In the genomic region with DNA sequence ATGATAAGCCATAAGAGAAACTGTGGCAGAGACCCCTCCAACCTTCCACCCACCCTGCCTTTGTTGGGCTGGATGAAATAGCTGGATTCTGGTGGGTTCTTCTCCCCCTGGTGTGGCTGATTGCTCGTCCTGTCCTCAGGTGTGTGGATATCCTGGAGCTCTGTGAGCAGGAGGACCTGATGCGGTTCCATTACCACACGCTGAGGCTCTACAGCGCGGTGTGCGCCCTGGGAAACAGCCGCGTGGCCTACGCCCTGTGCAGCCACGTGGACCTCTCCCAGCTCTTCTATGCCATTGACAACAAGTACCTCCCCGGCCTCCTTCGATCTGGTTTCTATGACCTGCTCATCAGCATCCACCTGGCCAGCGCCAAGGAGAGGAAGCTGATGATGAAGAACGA, we compare ENCODE assay signal across 17 cellular contexts.
DNase-seq lines count a peak whose midpoint lies in the region; ATAC-seq and TF ChIP-seq lines count a peak whose summit lies in the region.
"Had no signal": no experiment of that assay in that cellular context is flagged by ENCODE, and none has a peak within 500 bp of the region (broad histone marks: within the 10 kb centered on the region; RNA-seq: fewer than 3 reads in every experiment).

No MANE protein-coding gene starts in this region.

- H3K27ac Mint-ChIP-seq in activated naive CD4-positive, alpha-beta T cell treated with anti-CD3 and anti-CD28 coated beads for 36 hours, result no peak overlapping the region
- H3K27ac Mint-ChIP-seq: B cell; CD4-positive, alpha-beta T cell; CD8-positive, alpha-beta T cell had no signal

- no peak overlapping the region for H4K91ac ChIP-seq in IMR-90 (ENCODE audit: insufficient read depth, low read depth, low read length)

- no peaks in the 10 kb centered on the region for H3K27me3 ChIP-seq in IMR-90 (ENCODE audit: control insufficient read depth, insufficient read depth, low read length)
- no peaks in the 10 kb centered on the region for H3K27me3 ChIP-seq in osteoblast (ENCODE audit: insufficient read depth, low read length)
- H3K27me3 ChIP-seq in aorta (ENCODE audit: control insufficient read depth in 1 of 2, insufficient read depth in 2 of 2, low read length in 1 of 2), result no peaks in the 10 kb centered on the region
- H3K27me3 ChIP-seq: BLaER1 treated with 17β-estradiol and CSF1 and Interleukin-3, amounts not matched to agents 10 nM and 100 nM had no signal

- no peak overlapping the region for H3K18ac ChIP-seq in IMR-90 (ENCODE audit: low read depth, low read length)

- ATAC-seq in IMR-90 (ENCODE audit: low read depth) (no peak), aorta (ENCODE audit: low FRiP score) (peak; percentile 31)
- ATAC-seq: A549; CD8-positive, alpha-beta T cell had no signal

- H3K4ac ChIP-seq in IMR-90 (ENCODE audit: low read depth, low read length), result no peak overlapping the region

- DNase-seq in IMR-90 (no peak), osteoblast (ENCODE audit: insufficient read length, low spot score, missing footprints) (peak; percentile 67), aorta (no peak)
- no peak for DNase-seq in activated CD4-positive, alpha-beta T cell treated with anti-CD3 and anti-CD28 coated beads for 1 hour
- no peak for DNase-seq in activated naive CD4-positive, alpha-beta T cell treated with anti-CD3 and anti-CD28 coated beads for 36 hours
- DNase-seq: AML-193; Caco-2; Calu3; CD4-positive, alpha-beta T cell; CD8-positive, alpha-beta T cell; DMS79 treated with DMSO at 0.1 percent for 48 hours; GF-D8 had no signal

- H2BK20ac ChIP-seq in IMR-90 (ENCODE audit: low read depth, low read length), result no peak overlapping the region

- dilution Hi-C loops in IMR-90 (cut with HindIII; ENCODE audit: low sequenced_read_pairs, unreplicated experiment), result no loop called here

- no peaks in the 10 kb centered on the region for H3K36me3 Mint-ChIP-seq in activated naive CD4-positive, alpha-beta T cell treated with anti-CD3 and anti-CD28 coated beads for 36 hours (ENCODE audit: low read depth)
- H3K36me3 Mint-ChIP-seq: CD8-positive, alpha-beta T cell had no signal

- H4K20me1 ChIP-seq in IMR-90 (ENCODE audit: insufficient read depth, low read length), result no peaks in the 10 kb centered on the region
- no peaks in the 10 kb centered on the region for H4K20me1 ChIP-seq in osteoblast (ENCODE audit: insufficient read depth, low read length)
- H4K20me1 ChIP-seq: BLaER1 treated with 17β-estradiol and CSF1 and Interleukin-3, amounts not matched to agents 10 nM and 100 nM had no signal

- H3K4me3 Mint-ChIP-seq in activated naive CD4-positive, alpha-beta T cell treated with anti-CD3 and anti-CD28 coated beads for 36 hours, result no peak overlapping the region
- H3K4me3 Mint-ChIP-seq: B cell; CD4-positive, alpha-beta T cell; CD8-positive, alpha-beta T cell had no signal

- H3K4me2 ChIP-seq in IMR-90 (ENCODE audit: low read depth, low read length), result no peak overlapping the region
- no peak overlapping the region for H3K4me2 ChIP-seq in osteoblast (ENCODE audit: insufficient read depth, low read length)
- H3K4me2 ChIP-seq: A549; BLaER1 treated with 17β-estradiol and CSF1 and Interleukin-3, amounts not matched to agents 10 nM and 100 nM had no signal

- H2AFZ ChIP-seq in IMR-90 (replicated peaks; ENCODE audit: low read length, poor library complexity), result peak overlapping the region; percentile 47
- H2AFZ ChIP-seq in osteoblast (ENCODE audit: low read length), result no peak overlapping the region

- no peaks in the 10 kb centered on the region for H3K9me1 ChIP-seq in IMR-90 (ENCODE audit: insufficient read depth, low read length)

- no peak overlapping the region for H2AK5ac ChIP-seq in IMR-90 (ENCODE audit: low read depth, low read length)

- in situ Hi-C loops in IMR-90 (cut with MboI; ENCODE audit: low sequenced_read_pairs), result no loop called here

- no peak overlapping the region for H3K4me3 ChIP-seq in IMR-90 (ENCODE audit: insufficient read depth, low read depth, low read length)
- H3K4me3 ChIP-seq in osteoblast (ENCODE audit: insufficient read depth, low read length), result no peak overlapping the region
- H3K4me3 ChIP-seq in aorta (ENCODE audit: low read length in 2 of 2), result no peak overlapping the region
- H3K4me3 ChIP-seq: A549; BLaER1 treated with 17β-estradiol and CSF1 and Interleukin-3, amounts not matched to agents 10 nM and 100 nM had no signal

- no peak overlapping the region for H3K14ac ChIP-seq in IMR-90 (replicated peaks; ENCODE audit: low read depth, low read length)

- H2BK5ac ChIP-seq in IMR-90 (ENCODE audit: low read depth, low read length, poor library complexity, severe bottlenecking), result no peak overlapping the region

- intact Hi-C loops in IMR-90 (cut with micrococcal nuclease) (no loop called here), aorta (cut with DNase I) (no loop called here)
- intact Hi-C loops in activated naive CD4-positive, alpha-beta T cell treated with anti-CD3 and anti-CD28 coated beads for 36 hours (cut with micrococcal nuclease), result no loop called here

- H2BK15ac ChIP-seq in IMR-90 (ENCODE audit: low read depth, low read length), result no peak overlapping the region

- WGBS in IMR-90 (ENCODE audit: extremely low coverage in 2 of 2, insufficient read length in 1 of 2), 2 experiments, result 90% methylated on average over 4 of the region's 14 CpGs; no CpG with 5 or more reads in 1 of the 2 experiments
- WGBS in aorta, 2 donors, result 92% methylated on average over 14 of the region's 14 CpGs

- H3K23ac ChIP-seq in IMR-90 (ENCODE audit: low read depth, low read length), result no peak overlapping the region

- H3K27ac ChIP-seq in IMR-90 (ENCODE audit: insufficient read depth, low read length) (no peak overlapping the region), osteoblast (ENCODE audit: low read depth, low read length) (no peak overlapping the region), aorta (ENCODE audit: low read depth in 1 of 2, low read length in 2 of 2) (no peak overlapping the region)
- H3K27ac ChIP-seq: 22Rv1; A549; BLaER1 treated with 17β-estradiol and CSF1 and Interleukin-3, amounts not matched to agents 10 nM and 100 nM; C4-2B had no signal

- CTCF ChIA-PET in IMR-90 (lab: Yijun Ruan, JAX), result interaction anchor here (1.0 kb wide), 1 partner anchor 32 kb away, joined by 4 read pairs; no protein-coding TSS in a partner anchor
- CTCF ChIA-PET in activated naive CD4-positive, alpha-beta T cell treated with anti-CD3 and anti-CD28 coated beads for 36 hours (lab: Charles Lee), result interaction anchor here (0.6 kb wide), 1 partner anchor 421 kb away, joined by 3 read pairs; no protein-coding TSS in a partner anchor

- peaks cover 9% of the 10 kb centered on the region for H3K27me3 Mint-ChIP-seq in activated naive CD4-positive, alpha-beta T cell treated with anti-CD3 and anti-CD28 coated beads for 36 hours (ENCODE audit: low read depth)

- H2AK9ac ChIP-seq in IMR-90 (replicated peaks; ENCODE audit: low read depth, low read length, poor library complexity), result no peak overlapping the region

- no peak overlapping the region for H4K5ac ChIP-seq in IMR-90 (ENCODE audit: low read depth, low read length)

- H3K4me1 Mint-ChIP-seq in activated naive CD4-positive, alpha-beta T cell treated with anti-CD3 and anti-CD28 coated beads for 36 hours (ENCODE audit: low read depth), result no peaks in the 10 kb centered on the region
- H3K4me1 Mint-ChIP-seq: B cell had no signal

- no peak for TF ChIP-seq CTCF in IMR-90 (conservative IDR thresholded peaks at IDR 0.05; ENCODE audit: low read depth, low read length)
- TF ChIP-seq CTCF in osteoblast (IDR thresholded peaks at IDR 0.05; ENCODE audit: extremely low read depth, low read depth, low read length), result no peak

- no peaks in the 10 kb centered on the region for H3K36me3 ChIP-seq in IMR-90 (ENCODE audit: control insufficient read depth, insufficient read depth, low read length)
- H3K36me3 ChIP-seq in osteoblast (ENCODE audit: insufficient read depth, low read length), result no peaks in the 10 kb centered on the region
- no peaks in the 10 kb centered on the region for H3K36me3 ChIP-seq in aorta (ENCODE audit: control insufficient read depth in 1 of 2, insufficient read depth in 2 of 2, low read length in 1 of 2)
- H3K36me3 ChIP-seq: BLaER1 treated with 17β-estradiol and CSF1 and Interleukin-3, amounts not matched to agents 10 nM and 100 nM had no signal

- H3K9me3 ChIP-seq in IMR-90 (ENCODE audit: control insufficient read depth, insufficient read depth, low read length) (no peaks in the 10 kb centered on the region), osteoblast (ENCODE audit: low read depth, low read length) (no peaks in the 10 kb centered on the region), aorta (ENCODE audit: control insufficient read depth, low read length) (no peaks in the 10 kb centered on the region)
- H3K9me3 ChIP-seq: A549, Caco-2 had no signal

- H3K56ac ChIP-seq in IMR-90 (ENCODE audit: extremely low read depth, insufficient read depth, low read length), result no peak overlapping the region

- BruUV-seq in IMR-90 (replicated peaks; lab: Mats Ljungman, UMichigan), result no TSS peak

- no peak overlapping the region for H2BK120ac ChIP-seq in IMR-90 (ENCODE audit: low read depth, low read length)

- no peak for TF ChIP-seq POLR2A in IMR-90 (IDR thresholded peaks at IDR 0.05; ENCODE audit: low read depth, low read length)

- no peaks in the 10 kb centered on the region for H3K9me3 Mint-ChIP-seq in activated naive CD4-positive, alpha-beta T cell treated with anti-CD3 and anti-CD28 coated beads for 36 hours
- H3K9me3 Mint-ChIP-seq: CD4-positive, alpha-beta T cell; CD8-positive, alpha-beta T cell had no signal

- no peaks in the 10 kb centered on the region for H3K79me2 ChIP-seq in osteoblast (ENCODE audit: insufficient read depth, low read length)

- no peaks in the 10 kb centered on the region for H3K79me1 ChIP-seq in IMR-90 (ENCODE audit: low read depth in 1 of 2, low read length in 2 of 2)

- POLR2A ChIA-PET in IMR-90 (lab: Charles Lee; ENCODE audit: unreplicated experiment), result no interaction called here

- H3K9ac ChIP-seq in IMR-90 (ENCODE audit: low read depth, low read length), result no peak overlapping the region
- H3K9ac ChIP-seq: BLaER1 treated with 17β-estradiol and CSF1 and Interleukin-3, amounts not matched to agents 10 nM and 100 nM had no signal

- H4K8ac ChIP-seq in IMR-90 (ENCODE audit: low read depth in 2 of 2, low read length in 2 of 2), result no peak overlapping the region

- no peaks in the 10 kb centered on the region for H3K4me1 ChIP-seq in IMR-90 (ENCODE audit: control insufficient read depth, insufficient read depth, low read length)
- no peaks in the 10 kb centered on the region for H3K4me1 ChIP-seq in osteoblast (ENCODE audit: insufficient read depth, low read length)
- no peaks in the 10 kb centered on the region for H3K4me1 ChIP-seq in aorta (ENCODE audit: control insufficient read depth in 1 of 2, insufficient read depth in 2 of 2, low read length in 2 of 2)
- H3K4me1 ChIP-seq: A549; BLaER1 treated with 17β-estradiol and CSF1 and Interleukin-3, amounts not matched to agents 10 nM and 100 nM; Caco-2 had no signal

- TF ChIP-seq RAD21 in IMR-90 (IDR thresholded peaks at IDR 0.05; ENCODE audit: low read length), result no peak

TF ChIP-seq in IMR-90, 13 proteins besides CTCF, POLR2A, EP300 and RAD21 (continues in another document):
- no peak for TF ChIP-seq MXI1 (IDR thresholded peaks at IDR 0.05; ENCODE audit: borderline replicate concordance, low read depth, low read length)
- TF ChIP-seq SMC3 (IDR thresholded peaks at IDR 0.05; ENCODE audit: low read depth, low read length), result no peak
